Comparison of ENCODE assay signal across 25 cellular contexts in the genomic region with DNA sequence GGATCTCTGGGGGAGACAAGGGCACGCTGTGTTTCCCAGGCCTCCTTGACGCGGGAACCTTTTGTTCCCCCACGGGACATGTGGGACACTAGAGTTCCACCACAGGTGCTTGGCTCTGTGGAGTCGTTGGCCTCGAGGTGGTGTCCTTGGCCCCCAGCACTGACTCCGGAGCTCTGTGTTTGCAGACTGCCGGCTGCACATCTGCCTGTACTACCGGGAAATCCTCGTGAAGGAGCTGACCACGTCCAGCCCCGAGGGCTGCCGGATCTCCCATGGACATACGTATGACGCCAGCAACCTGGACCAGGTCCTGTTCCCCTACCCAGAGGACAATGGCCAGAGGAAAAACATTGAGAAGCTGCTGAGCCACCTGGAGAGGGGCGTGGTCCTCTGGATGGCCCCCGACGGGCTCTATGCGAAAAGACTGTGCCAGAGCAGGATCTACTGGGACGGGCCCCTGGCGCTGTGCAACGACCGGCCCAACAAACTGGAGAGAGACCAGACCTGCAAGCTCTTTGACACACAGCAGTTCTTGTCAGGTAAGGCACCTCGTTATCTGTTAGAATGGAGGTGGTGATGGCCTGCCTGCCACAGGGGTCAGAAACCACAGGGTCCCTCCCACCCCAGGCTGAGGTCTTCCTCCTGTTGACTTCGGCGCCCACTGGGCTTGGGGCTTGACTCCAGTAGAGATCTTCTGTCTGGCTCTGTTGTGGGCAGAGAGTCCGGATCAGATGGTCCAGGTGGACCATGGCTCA. TPM values are rescaled to one million over a fixed set of nuclear protein-coding genes. Genes with fewer than 3 reads are reported as not detected.
DNase-seq lines count a peak whose midpoint lies in the region; ATAC-seq, FAIRE-seq and TF ChIP-seq lines count a peak whose summit lies in the region.
"Had no signal": no experiment of that assay in that cellular context is flagged by ENCODE, and none has a peak within 500 bp of the region (broad histone marks: within the 10 kb centered on the region; RNA-seq: fewer than 3 reads in every experiment).

No MANE protein-coding gene starts in this region.

- peak; percentile 36 to 38 for DNase-seq in activated CD4-positive, alpha-beta T cell treated with anti-CD3 and anti-CD28 coated beads for 4 hours
- DNase-seq in activated CD4-positive, alpha-beta T cell treated with anti-CD3 and anti-CD28 coated beads, Interleukin-2, amount 50 U/mL, for 1 hour = no peak
- DNase-seq in T-helper 17 cell = no peak
- no peak for DNase-seq in GM12878 (ENCODE audit: low read depth, low spot score)
- DNase-seq in chondrocyte (ENCODE audit: low spot score) = no peak
- DNase-seq in NCI-H524 treated with DMSO at 0.1 percent for 48 hours (lab: John Stamatoyannopoulos, UW) = no peak
- DNase-seq in NCI-H2227 (lab: John Stamatoyannopoulos, UW; ENCODE audit: unreplicated experiment) = no peak
- DNase-seq: activated CD4-positive, CD25-positive, alpha-beta regulatory T cell treated with anti-CD3 and anti-CD28 coated beads, Interleukin-2, amount 50 U/mL, for 72 hours; activated gamma-delta T cell; body of pancreas; CD4-positive, alpha-beta memory T cell; cortex of kidney; DMS79 treated with DMSO at 0.1 percent for 48 hours; GM23248; hypothalamus; mesenchymal stem cell; NCI-H187; NCI-H446; SHP77; T-helper 9 cell had no signal

- peak overlapping the region; percentile 3; the same call in 1 of the 2 replicates for H3K4me3 ChIP-seq in GM08714 (ENCODE audit: low read length)
- H3K4me3 ChIP-seq in GM12878 = peak overlapping the region; percentile 59
- H3K4me3 ChIP-seq: A549, body of pancreas, GM23248, vagina had no signal

- H2AFZ ChIP-seq in GM12878 (ENCODE audit: control insufficient read depth, low read depth, low read length) = no peak overlapping the region
- H2AFZ ChIP-seq: GM23248 had no signal

- no peak for TF ChIP-seq EP300 in GM12878 (IDR thresholded peaks at IDR 0.05; ENCODE audit: borderline replicate concordance in 1 of 2, control insufficient read depth in 1 of 2, low read depth in 2 of 2, low read length in 2 of 2)

- peaks cover 25% of the 10 kb centered on the region for H3K4me1 ChIP-seq in GM12878 (ENCODE audit: control insufficient read depth, insufficient read depth, low read length)
- H3K4me1 ChIP-seq: A549, body of pancreas, vagina had no signal

- H3K79me2 ChIP-seq in GM12878 (ENCODE audit: control insufficient read depth, insufficient read depth, low read length) = peaks cover 83% of the 10 kb centered on the region

- H3K9me3 Mint-ChIP-seq in chondrocyte (ENCODE audit: low read depth) = peaks cover 2% of the 10 kb centered on the region

- peak overlapping the region; percentile 57 for H3K4me2 ChIP-seq in GM12878 (ENCODE audit: control insufficient read depth, insufficient read depth)
- H3K4me2 ChIP-seq: A549 had no signal

- CTCF ChIA-PET in GM12878 (lab: Yijun Ruan, JAX) = interaction anchor here (0.6 to 2.1 kb wide), 3 partner anchors 9 to 174 kb away, joined by 3 to 13 read pairs (median 3); no protein-coding TSS in a partner anchor

- TF ChIP-seq CTCF in GM12878 (IDR thresholded peaks at IDR 0.05 in 2 of 3, conservative IDR thresholded peaks at IDR 0.05 in 1 of 3; ENCODE audit: control insufficient read depth in 2 of 3, extremely low read depth in 1 of 3, insufficient read depth in 1 of 3, low read depth in 3 of 3, low read length in 3 of 3) (no peak), chondrocyte (IDR thresholded peaks at IDR 0.05) (no peak)

- peaks cover 54 to 64% of the 10 kb centered on the region in 2 experiments for H3K36me3 ChIP-seq in GM12878 (ENCODE audit: control insufficient read depth in 2 of 2, insufficient read depth in 2 of 2, low read length in 1 of 2)
- H3K36me3 ChIP-seq: vagina had no signal

- RAD21 ChIA-PET in GM12878 (lab: Charles Lee; ENCODE audit: unreplicated experiment) = interaction anchor here (0.8 to 2.4 kb wide), 6 partner anchors 10 to 213 kb away, joined by 3 to 7 read pairs (median 4); a partner anchor contains a TSS

- no peak overlapping the region for H3K4me3 Mint-ChIP-seq in T-helper 17 cell
- H3K4me3 Mint-ChIP-seq in chondrocyte (ENCODE audit: unreplicated experiment) = no peak overlapping the region
- H3K4me3 Mint-ChIP-seq: neural crest cell had no signal

- no peak for TF ChIP-seq RAD21 in GM12878 (IDR thresholded peaks at IDR 0.05; ENCODE audit: insufficient read depth, low read depth, low read length)

- in situ Hi-C loops in GM12878 (cut with MboI) = no loop called here

- H3K9me3 ChIP-seq in T-helper 17 cell (ENCODE audit: control insufficient read depth, low read length, poor library complexity, severe bottlenecking) = no peaks in the 10 kb centered on the region
- H3K9me3 ChIP-seq in GM12878 (replicated peaks; ENCODE audit: control insufficient read depth, insufficient read depth, low read length) = no peaks in the 10 kb centered on the region
- H3K9me3 ChIP-seq: body of pancreas, vagina had no signal

- SMC1A ChIA-PET in GM12878 (lab: Charles Lee; ENCODE audit: uncharacterized antibody, unreplicated experiment) = interaction anchor here (0.8 to 3.2 kb wide), 6 partner anchors 11 to 175 kb away, joined by 3 to 11 read pairs (median 4); no protein-coding TSS in a partner anchor

- peak; percentile 94 for TF ChIP-seq POLR2A in GM12878 (IDR thresholded peaks at IDR 0.05; ENCODE audit: low read depth, low read length)

- BruUV-seq in GM12878 (replicated peaks; lab: Mats Ljungman, UMichigan) = no TSS peak

- intact Hi-C loops in GM12878 (cut with micrococcal nuclease; ENCODE audit: unreplicated experiment) = no loop called here

- H3K36me3 Mint-ChIP-seq in T-helper 17 cell (ENCODE audit: low read depth) (peaks cover 9% of the 10 kb centered on the region), chondrocyte (ENCODE audit: low read depth) (no peaks in the 10 kb centered on the region)

- no peaks in the 10 kb centered on the region for H3K27me3 ChIP-seq in GM12878 (replicated peaks in 1 of 2; ENCODE audit: control insufficient read depth in 2 of 2, insufficient read depth in 2 of 2, low read length in 1 of 2)
- H3K27me3 ChIP-seq: body of pancreas, vagina had no signal

- peaks cover 6% of the 10 kb centered on the region for H3K27me3 Mint-ChIP-seq in T-helper 17 cell
- peaks cover 68% of the 10 kb centered on the region for H3K27me3 Mint-ChIP-seq in chondrocyte (ENCODE audit: low read depth)

- WGBS in GM12878 (ENCODE audit: insufficient coverage, insufficient replicate concordance, low lambda C conversion rate, missing lambda C conversion rate) = 83% methylated on average over 27 of the region's 27 CpGs

- H3K27ac Mint-ChIP-seq in T-helper 17 cell (peak overlapping the region; percentile 29), chondrocyte (ENCODE audit: unreplicated experiment) (no peak overlapping the region)

- H3K27ac ChIP-seq in GM12878 (ENCODE audit: control insufficient read depth, insufficient read depth) = no peak overlapping the region
- H3K27ac ChIP-seq: A549, body of pancreas, GM23248, vagina had no signal

- ATAC-seq in T-helper 17 cell (no peak), GM12878 (peak; percentile 0; the same call in 2 of the 3 replicates)
- ATAC-seq: A549, body of pancreas had no signal

- H3K4me1 Mint-ChIP-seq in T-helper 17 cell = peaks cover 21% of the 10 kb centered on the region
- no peaks in the 10 kb centered on the region for H3K4me1 Mint-ChIP-seq in chondrocyte (ENCODE audit: low read depth)

- POLR2A ChIA-PET in GM12878 (lab: Charles Lee) = interaction anchor here (0.6 to 1.4 kb wide), 4 partner anchors 10 to 211 kb away, joined by 3 to 4 read pairs (median 3); a partner anchor contains a TSS

- peaks cover 28% of the 10 kb centered on the region for H4K20me1 ChIP-seq in GM12878 (ENCODE audit: control insufficient read depth, insufficient read depth)

- H3K9ac ChIP-seq in GM12878 (ENCODE audit: control insufficient read depth, insufficient read depth, low read length) = peak overlapping the region; percentile 6; the same call in 1 of the 2 replicates
- H3K9ac ChIP-seq: GM23248 had no signal

- no peak for FAIRE-seq in GM12878 (lab: Jason Lieb, UNC)
- FAIRE-seq: A549, endothelial cell of umbilical vein had no signal

RNA-seq across cellular contexts. Expression of a gene that starts 9.9 kb away (rescaled TPM):
- total RNA-seq in T-helper 17 cell (10 to 100 TPM; 16.6 to 32.8 TPM), GM12878 (2014; rRNA removed) (287 and 295 TPM in 2 replicates), GM12878 (2014; rRNA removed; fragmentation: Illumina TruSeq; extraction: Trizol) (217 and 228 TPM in 2 replicates), GM12878 (2021) (495 and 498 TPM in 2 replicates), chondrocyte (0.05 TPM in 1 of 3 replicates, not detected in the others)
- 825 and 857 TPM in 2 replicates for total RNA-seq in GM12878 (2013; cell fraction: nucleolus; rRNA removed)
- 299 TPM for polyA plus RNA-seq in GM12878 (2011; ENCODE audit: low read depth)
- polyA plus RNA-seq in GM12878 (2011; rRNA removed) (252 and 320 TPM in 2 replicates), GM12878 (2014; fragmentation: Illumina TruSeq; extraction: Trizol) (223 and 228 TPM in 2 replicates), GM12878 (2014; fragmentation: Nextera tagmentation; extraction: Ambion mirVana) (10 to 100 TPM; 50.0 to 98.9 TPM), GM12878 (2014; rRNA removed) (187 and 205 TPM in 2 replicates), GM12878 (2016; fragmentation: Nextera tagmentation; extraction: Ambion mirVana) (100 to 1,000 TPM; 295 to 297 TPM)
- polyA plus RNA-seq in GM12878 (2011; cell fraction: cytosol; rRNA removed) = 352 and 442 TPM in 2 replicates
- 848 and 1,001 TPM in 2 replicates for polyA plus RNA-seq in GM12878 (2011; cell fraction: nucleus; rRNA removed)
- 262 and 367 TPM in 2 replicates for polyA plus RNA-seq in GM12878 (2012)
- 364 and 403 TPM in 2 replicates for polyA minus RNA-seq in GM12878 (2011; rRNA and poly(A)+ RNA removed)
- 196 and 207 TPM in 2 replicates for polyA minus RNA-seq in GM12878 (2011; cell fraction: cytosol; rRNA and poly(A)+ RNA removed)
- 241 and 321 TPM in 2 replicates for polyA minus RNA-seq in GM12878 (2011; cell fraction: nucleus; rRNA and poly(A)+ RNA removed)
- total RNA-seq: endothelial cell of umbilical vein, GM23248 had no signal
- polyA plus RNA-seq: endothelial cell of umbilical vein had no signal

Comparison
In these comparisons a context has a peak if more than half of its experiments do, and no peak if none do; other contexts are left out.
1. DNase-seq: peak in activated CD4-positive, alpha-beta T cell treated with anti-CD3 and anti-CD28 coated beads for 4 hours (2 of 2); none in activated CD4-positive, alpha-beta T cell treated with anti-CD3 and anti-CD28 coated beads, Interleukin-2, amount 50 U/mL, for 1 hour (single experiment), T-helper 17 cell (0 of 3), GM12878 (single experiment), chondrocyte (single experiment), NCI-H524 treated with DMSO at 0.1 percent for 48 hours (single experiment) and NCI-H2227 (single experiment).
2. RNA of a gene that starts 9.9 kb away (total RNA-seq): 217 to 857 TPM in GM12878 and 16.6 to 32.8 TPM in T-helper 17 cell; 0.05 TPM in chondrocyte; every median in the first group is over 10 times any median in the second.